In genomic region chr1:155172732-155173477, GRCh38 we compare ENCODE assay signal across 7 cellular contexts. TPM values are rescaled to one million over a fixed set of nuclear protein-coding genes. Genes with fewer than 3 reads are reported as not detected.
DNase-seq lines count a peak whose midpoint lies in the region; ATAC-seq and TF ChIP-seq lines count a peak whose summit lies in the region.

Gene KRTCAP2, minus strand, starts transcription at chr1:155173304. Its CDS starts 80 bp downstream, at chr1:155173224.

- ATAC-seq in GM18505 (IDR thresholded peaks at IDR 0.05; ENCODE audit: unreplicated experiment) (peak; percentile 74), HG02981 (IDR thresholded peaks at IDR 0.05; ENCODE audit: unreplicated experiment) (peak; percentile 61), sciatic nerve (peak; percentile 88)

- peak; percentile 97 for TF ChIP-seq POLR2A in GM18505 (IDR thresholded peaks at IDR 0.05; ENCODE audit: borderline replicate concordance, extremely low read depth, insufficient read depth, insufficient read length)

- DNase-seq in NCI-H2081 (lab: John Stamatoyannopoulos, UW) (peak; percentile 98 to 99), T1000 (lab: John Stamatoyannopoulos, UW) (peak; percentile 90), astrocyte of the hippocampus (ENCODE audit: low read depth, low spot score) (peak; percentile 98), hypothalamus (lab: John Stamatoyannopoulos, UW) (peak; percentile 54 to 96 (median 90)), sciatic nerve (ENCODE audit: low spot score) (peak; percentile 96)

- intact Hi-C loops in sciatic nerve (cut with DNase I): loop anchor here (5.0 to 10.0 kb wide), 2 partner anchors 48 to 196 kb away; partner anchors contain the start of gene EFNA1

RNA-seq across cellular contexts. Expression of gene KRTCAP2, which starts in this region (rescaled TPM):
- total RNA-seq in sciatic nerve: 162 TPM

Comparison
In these comparisons a context has a peak if more than half of its experiments do, and no peak if none do; other contexts are left out.
1. Peak in every context shown above with its lines: DNase-seq and ATAC-seq.